ENCODE assay signal across 8 cellular contexts in the genomic region with DNA sequence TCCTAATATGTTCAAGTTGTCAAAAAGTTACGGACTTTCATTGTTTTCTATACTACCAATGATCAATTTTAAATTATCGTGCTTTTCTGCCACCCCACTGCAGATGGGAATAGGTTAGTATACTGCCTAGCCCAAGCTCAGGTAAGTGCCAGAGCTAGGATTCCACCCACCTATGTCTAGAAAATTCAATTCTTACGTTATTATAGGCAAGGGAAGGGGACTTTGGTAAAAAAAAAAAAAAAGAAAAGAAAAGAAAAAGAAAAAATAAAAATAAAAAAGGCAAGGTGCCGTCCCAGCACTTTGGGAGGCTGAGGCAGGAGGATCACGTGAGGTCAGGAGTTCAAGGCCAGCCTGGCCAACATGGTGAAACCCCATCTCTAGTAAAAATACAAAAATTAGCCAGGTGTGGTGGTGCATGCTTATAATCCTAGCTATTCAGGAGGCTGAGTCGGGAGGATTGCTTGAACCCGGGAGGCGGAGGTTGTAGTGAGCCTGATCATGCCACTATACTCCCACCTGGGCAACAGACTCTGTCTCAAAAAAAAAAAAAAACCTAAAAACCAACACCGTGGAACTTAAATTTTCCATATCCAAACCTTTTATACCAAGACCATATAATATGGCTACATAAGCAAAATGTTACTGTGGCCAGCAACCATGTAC. TPM values are rescaled to one million over a fixed set of nuclear protein-coding genes. Genes with fewer than 3 reads are reported as not detected.
DNase-seq lines count a peak whose midpoint lies in the region; ATAC-seq and TF ChIP-seq lines count a peak whose summit lies in the region.

No MANE protein-coding gene starts in this region.

- no peak for ATAC-seq in psoas muscle

- intact Hi-C loops in psoas muscle (cut with DNase I): no loop called here

- 84 to 91% (median 88%) methylated on average over 9 of the region's 9 CpGs for WGBS in psoas muscle, 3 donors

- H3K27me3 ChIP-seq in GM06990 (replicated peaks; ENCODE audit: control insufficient read depth, insufficient read depth, low read length) (no peaks in the 10 kb centered on the region), SJSA1 (replicated peaks) (no peaks in the 10 kb centered on the region), psoas muscle (ENCODE audit: insufficient read depth in 3 of 3, low read length in 2 of 3) (no peaks in the 10 kb centered on the region)

- H3K27ac ChIP-seq in SJSA1 (no peak overlapping the region), epithelial cell of prostate (peak overlapping the region; percentile 81), psoas muscle (peak overlapping the region; percentile 86)

- no peaks in the 10 kb centered on the region for H3K9me3 ChIP-seq in SJSA1 (replicated peaks)
- H3K9me3 ChIP-seq in psoas muscle: no peaks in the 10 kb centered on the region

- H3K36me3 ChIP-seq in GM06990 (ENCODE audit: control insufficient read depth, insufficient read depth, low read length) (peaks cover 3% of the 10 kb centered on the region; the same call in 1 of the 2 replicates), SJSA1 (peaks cover 44% of the 10 kb centered on the region), psoas muscle (ENCODE audit: insufficient read depth in 1 of 2, low read depth in 1 of 2) (peaks cover 4 to 40% of the 10 kb centered on the region in 2 donors)

- H3K4me3 ChIP-seq in GM06990 (replicated peaks; ENCODE audit: low read depth, low read length): peak overlapping the region; percentile 99
- peak overlapping the region; percentile 51 for H3K4me3 ChIP-seq in SJSA1
- H3K4me3 ChIP-seq in psoas muscle: peak overlapping the region; percentile 82

- H3K4me1 ChIP-seq in SJSA1 (replicated peaks) (peaks cover 15% of the 10 kb centered on the region; the same call in 1 of the 2 replicates), psoas muscle (peaks cover 20% of the 10 kb centered on the region)

- no peak for DNase-seq in GM06990 (ENCODE audit: extremely low read depth, insufficient read length)
- no peak for DNase-seq in SJSA1 (ENCODE audit: low read depth in 1 of 2, low spot score in 2 of 2)
- no peak for DNase-seq in epithelial cell of prostate (ENCODE audit: low read depth, low spot score)
- no peak for DNase-seq in psoas muscle
- DNase-seq in GM20000 (ENCODE audit: low spot score): no peak
- DNase-seq in superior temporal gyrus (ENCODE audit: extremely low spot score): no peak
- no peak for DNase-seq in NCI-H510A treated with DMSO at 0.1 percent for 48 hours (lab: John Stamatoyannopoulos, UW)
- no peak for DNase-seq in hippocampal formation (lab: John Stamatoyannopoulos, UW)

- TF ChIP-seq CTCF in GM06990 (IDR thresholded peaks at IDR 0.05; ENCODE audit: insufficient read depth, low read length, poor library complexity, severe bottlenecking) (no peak), psoas muscle (IDR thresholded peaks at IDR 0.05) (no peak), GM20000 (IDR thresholded peaks at IDR 0.05; ENCODE audit: extremely low read depth, missing control alignments) (no peak)

RNA-seq across cellular contexts. Expression of a gene that starts 1.3 kb away (rescaled TPM):
- total RNA-seq in SJSA1 (2014; rRNA removed; shearing (Covaris generic)): 5.4 and 38.9 TPM in 2 replicates
- 10 to 100 TPM in 3 of 4 donors, 1 to 10 TPM in 1; 8.4 to 27.2 (median 18.2) TPM for total RNA-seq in psoas muscle
- 10 to 100 TPM; 32.6 to 88.7 (median 55.7) TPM for polyA plus RNA-seq in psoas muscle

RNA-seq across cellular contexts. Expression of a gene that starts 39.7 kb away (rescaled TPM):
- total RNA-seq in SJSA1 (2014; rRNA removed; shearing (Covaris generic)): 12.2 and 21.0 TPM in 2 replicates
- total RNA-seq in psoas muscle: 1 to 10 TPM in 3 of 4 donors, under 1 TPM in 1; 0.90 to 4.0 (median 2.7) TPM
- 1 to 10 TPM in 2 of 3 donors, under 1 TPM in 1; 0.46 to 3.0 (median 1.5) TPM for polyA plus RNA-seq in psoas muscle
